ENCODE assay signal across 21 cellular contexts in the genomic region with DNA sequence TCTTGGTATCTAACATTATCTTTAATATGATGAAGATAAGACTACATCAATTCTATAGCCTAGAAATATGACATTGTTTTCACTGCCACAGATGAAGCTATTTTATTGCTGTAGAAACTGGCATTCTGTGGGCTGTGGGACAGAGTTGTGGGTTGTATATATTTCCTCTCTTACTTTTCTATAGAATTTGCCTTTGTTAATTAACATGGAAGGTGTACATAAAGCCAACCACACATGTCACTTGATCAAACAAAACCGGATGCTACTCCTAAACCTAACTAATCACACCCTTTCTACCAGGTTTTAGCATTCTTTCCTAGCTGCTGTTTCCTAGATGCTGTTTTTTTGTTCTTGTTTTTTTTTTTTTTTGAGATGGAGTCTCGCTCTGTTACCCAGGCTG.
DNase-seq lines count a peak whose midpoint lies in the region; ATAC-seq lines count a peak whose summit lies in the region.
"Had no signal": no experiment of that assay in that cellular context is flagged by ENCODE, and none has a peak within 500 bp of the region (broad histone marks: within the 10 kb centered on the region; RNA-seq: fewer than 3 reads in every experiment).

No MANE protein-coding gene starts in this region.

- H3K4me1 Mint-ChIP-seq in activated naive CD4-positive, alpha-beta T cell treated with anti-CD3 and anti-CD28 coated beads, Interleukin-2, amount 10 ng/mL, durations not matched to agents 7 days and 5 days, result peaks cover 36% of the 10 kb centered on the region
- peaks cover 11% of the 10 kb centered on the region for H3K4me1 Mint-ChIP-seq in activated T-helper 17 cell treated with anti-CD3 and anti-CD28 coated beads, Interleukin-2, amount 50 U/mL, for 72 hours
- peaks cover 7% of the 10 kb centered on the region for H3K4me1 Mint-ChIP-seq in stimulated activated memory B cell treated with anti-CD40 and anti-IgM and Interleukin-4, amounts not matched to agents 10 μg/mL and 1 μg/mL and 100 μg/mL, for 72 hours

- H3K27me3 Mint-ChIP-seq in activated naive CD4-positive, alpha-beta T cell treated with anti-CD3 and anti-CD28 coated beads, Interleukin-2, amount 10 ng/mL, durations not matched to agents 7 days and 5 days, result no peaks in the 10 kb centered on the region
- H3K27me3 Mint-ChIP-seq in activated T-helper 17 cell treated with anti-CD3 and anti-CD28 coated beads, Interleukin-2, amount 50 U/mL, for 72 hours, result no peaks in the 10 kb centered on the region
- no peaks in the 10 kb centered on the region for H3K27me3 Mint-ChIP-seq in stimulated activated memory B cell treated with anti-CD40 and anti-IgM and Interleukin-4, amounts not matched to agents 10 μg/mL and 1 μg/mL and 100 μg/mL, for 72 hours

- peaks cover 68% of the 10 kb centered on the region for H3K36me3 Mint-ChIP-seq in activated naive CD4-positive, alpha-beta T cell treated with anti-CD3 and anti-CD28 coated beads, Interleukin-2, amount 10 ng/mL, durations not matched to agents 7 days and 5 days
- H3K36me3 Mint-ChIP-seq in activated T-helper 17 cell treated with anti-CD3 and anti-CD28 coated beads, Interleukin-2, amount 50 U/mL, for 72 hours (ENCODE audit: low read depth), result peaks cover 94% of the 10 kb centered on the region
- peaks cover 71% of the 10 kb centered on the region for H3K36me3 Mint-ChIP-seq in stimulated activated memory B cell treated with anti-CD40 and anti-IgM and Interleukin-4, amounts not matched to agents 10 μg/mL and 1 μg/mL and 100 μg/mL, for 72 hours

- peak overlapping the region; percentile 86 for H3K27ac Mint-ChIP-seq in activated naive CD4-positive, alpha-beta T cell treated with anti-CD3 and anti-CD28 coated beads, Interleukin-2, amount 10 ng/mL, durations not matched to agents 7 days and 5 days
- peak overlapping the region; percentile 59 for H3K27ac Mint-ChIP-seq in activated T-helper 17 cell treated with anti-CD3 and anti-CD28 coated beads, Interleukin-2, amount 50 U/mL, for 72 hours
- peak overlapping the region; percentile 65 for H3K27ac Mint-ChIP-seq in stimulated activated memory B cell treated with anti-CD40 and anti-IgM and Interleukin-4, amounts not matched to agents 10 μg/mL and 1 μg/mL and 100 μg/mL, for 72 hours

- no peak for DNase-seq in activated naive CD4-positive, alpha-beta T cell treated with anti-CD3 and anti-CD28 coated beads, Interleukin-2, amount 10 ng/mL, durations not matched to agents 7 days and 5 days
- DNase-seq in activated naive CD4-positive, alpha-beta T cell (lab: John Stamatoyannopoulos, UW), result no peak
- DNase-seq in Jurkat, Clone E6-1 (ENCODE audit: low read depth, low spot score), result peak; percentile 93
- DNase-seq: DMS79, KG1, MV-4-11, NCI-H1417 treated with DMSO at 0.1 percent for 48 hours, NCI-H187 treated with DMSO at 0.1 percent for 48 hours, NCI-H226, NCI-H524, NCI-H82, PC-3, RPMI8226, SIG-M5 had no signal

- H3K4me3 ChIP-seq in Jurkat, Clone E6-1 (ENCODE audit: low read length), result no peak overlapping the region
- H3K4me3 ChIP-seq: A549 had no signal

- no peak overlapping the region for H3K4me3 Mint-ChIP-seq in activated naive CD4-positive, alpha-beta T cell treated with anti-CD3 and anti-CD28 coated beads, Interleukin-2, amount 10 ng/mL, durations not matched to agents 7 days and 5 days
- H3K4me3 Mint-ChIP-seq in activated T-helper 17 cell treated with anti-CD3 and anti-CD28 coated beads, Interleukin-2, amount 50 U/mL, for 72 hours, result no peak overlapping the region
- no peak overlapping the region for H3K4me3 Mint-ChIP-seq in stimulated activated memory B cell treated with anti-CD40 and anti-IgM and Interleukin-4, amounts not matched to agents 10 μg/mL and 1 μg/mL and 100 μg/mL, for 72 hours

- CTCF ChIA-PET in activated naive CD4-positive, alpha-beta T cell treated with anti-CD3 and anti-CD28 coated beads, Interleukin-2, amount 10 ng/mL, durations not matched to agents 7 days and 5 days (lab: Charles Lee), result interaction anchor here (0.7 kb wide), 1 partner anchor 34 kb away, joined by 4 read pairs; no protein-coding TSS in a partner anchor

- H3K9me3 Mint-ChIP-seq in activated naive CD4-positive, alpha-beta T cell treated with anti-CD3 and anti-CD28 coated beads, Interleukin-2, amount 10 ng/mL, durations not matched to agents 7 days and 5 days, result no peaks in the 10 kb centered on the region
- H3K9me3 Mint-ChIP-seq in activated T-helper 17 cell treated with anti-CD3 and anti-CD28 coated beads, Interleukin-2, amount 50 U/mL, for 72 hours, result no peaks in the 10 kb centered on the region
- no peaks in the 10 kb centered on the region for H3K9me3 Mint-ChIP-seq in stimulated activated memory B cell treated with anti-CD40 and anti-IgM and Interleukin-4, amounts not matched to agents 10 μg/mL and 1 μg/mL and 100 μg/mL, for 72 hours

- no peak for ATAC-seq in activated T-helper 17 cell treated with anti-CD3 and anti-CD28 coated beads, Interleukin-2, amount 50 U/mL, for 72 hours (replicated peaks)
- no peak for ATAC-seq in stimulated activated memory B cell treated with anti-CD40 and anti-IgM and Interleukin-4, amounts not matched to agents 10 μg/mL and 1 μg/mL and 100 μg/mL, for 72 hours
- no peak for ATAC-seq in GM18909 (IDR thresholded peaks at IDR 0.05; ENCODE audit: poor library complexity, unreplicated experiment)
- ATAC-seq in HG02840 (IDR thresholded peaks at IDR 0.05; ENCODE audit: low FRiP score, unreplicated experiment), result no peak
- ATAC-seq in GM21528 (IDR thresholded peaks at IDR 0.05; ENCODE audit: low FRiP score, unreplicated experiment), result no peak
- ATAC-seq: A549, HepG2, PC-3 had no signal
